In genomic region chr13:80363890-80364503, GRCh38 we compare ENCODE assay signal across 9 cellular contexts. TPM values are rescaled to one million over a fixed set of nuclear protein-coding genes. Genes with fewer than 3 reads are reported as not detected.
DNase-seq lines count a peak whose midpoint lies in the region; ATAC-seq and TF ChIP-seq lines count a peak whose summit lies in the region.
"Had no signal": no experiment of that assay in that cellular context is flagged by ENCODE, and none has a peak within 500 bp of the region (broad histone marks: within the 10 kb centered on the region; RNA-seq: fewer than 3 reads in every experiment).

No MANE protein-coding gene starts in this region.

- H3K27ac Mint-ChIP-seq in neural crest cell (ENCODE audit: unreplicated experiment), result no peak overlapping the region
- no peak overlapping the region for H3K27ac Mint-ChIP-seq in activated naive CD4-positive, alpha-beta T cell treated with anti-CD3 and anti-CD28 coated beads, Interleukin-2, amount 10 ng/mL, durations not matched to agents 7 days and 5 days

- no peak overlapping the region for H3K4me3 ChIP-seq in choroid plexus epithelial cell (ENCODE audit: low read depth, low read length)
- H3K4me3 ChIP-seq: BLaER1 had no signal

- peaks cover 65% of the 10 kb centered on the region for H3K4me1 Mint-ChIP-seq in neural crest cell
- H3K4me1 Mint-ChIP-seq in activated naive CD4-positive, alpha-beta T cell treated with anti-CD3 and anti-CD28 coated beads, Interleukin-2, amount 10 ng/mL, durations not matched to agents 7 days and 5 days, result no peaks in the 10 kb centered on the region

- no peak for ATAC-seq in HG02798 (IDR thresholded peaks at IDR 0.05; ENCODE audit: poor library complexity, unreplicated experiment)

- CTCF ChIA-PET in activated naive CD4-positive, alpha-beta T cell treated with anti-CD3 and anti-CD28 coated beads, Interleukin-2, amount 10 ng/mL, durations not matched to agents 7 days and 5 days (lab: Charles Lee), result no interaction called here

- H3K9me3 Mint-ChIP-seq in neural crest cell, result peaks cover 3% of the 10 kb centered on the region
- H3K9me3 Mint-ChIP-seq in activated naive CD4-positive, alpha-beta T cell treated with anti-CD3 and anti-CD28 coated beads, Interleukin-2, amount 10 ng/mL, durations not matched to agents 7 days and 5 days, result no peaks in the 10 kb centered on the region

- peaks cover 3% of the 10 kb centered on the region for H3K36me3 Mint-ChIP-seq in neural crest cell (ENCODE audit: low read depth)
- no peaks in the 10 kb centered on the region for H3K36me3 Mint-ChIP-seq in activated naive CD4-positive, alpha-beta T cell treated with anti-CD3 and anti-CD28 coated beads, Interleukin-2, amount 10 ng/mL, durations not matched to agents 7 days and 5 days

- TF ChIP-seq CTCF in choroid plexus epithelial cell (conservative IDR thresholded peaks at IDR 0.05; ENCODE audit: low read depth, low read length), result peak; percentile 85
- peak; percentile 90 for TF ChIP-seq CTCF in neural crest cell (conservative IDR thresholded peaks at IDR 0.05)

- no peaks in the 10 kb centered on the region for H3K27me3 Mint-ChIP-seq in neural crest cell (ENCODE audit: low read depth)
- peaks cover 4% of the 10 kb centered on the region for H3K27me3 Mint-ChIP-seq in activated naive CD4-positive, alpha-beta T cell treated with anti-CD3 and anti-CD28 coated beads, Interleukin-2, amount 10 ng/mL, durations not matched to agents 7 days and 5 days

- DNase-seq in DMS 273 (lab: John Stamatoyannopoulos, UW; ENCODE audit: unreplicated experiment) (peak; percentile 36), DMS 273 treated with DMSO at 0.1 percent for 48 hours (lab: John Stamatoyannopoulos, UW) (no peak), NCI-H345 (lab: John Stamatoyannopoulos, UW) (peak; percentile 27), choroid plexus epithelial cell (ENCODE audit: low read depth) (peak; percentile 61), neural crest cell (ENCODE audit: low read depth, low spot score) (no peak)
- DNase-seq in activated naive CD4-positive, alpha-beta T cell treated with anti-CD3 and anti-CD28 coated beads, Interleukin-2, amount 10 ng/mL, durations not matched to agents 7 days and 5 days, result no peak
- DNase-seq in activated effector memory CD4-positive, alpha-beta T cell treated with anti-CD3 and anti-CD28 coated beads, Interleukin-2, amount 50 U/mL, for 16 hours, result no peak

- no peak overlapping the region for H3K4me3 Mint-ChIP-seq in neural crest cell
- H3K4me3 Mint-ChIP-seq in activated naive CD4-positive, alpha-beta T cell treated with anti-CD3 and anti-CD28 coated beads, Interleukin-2, amount 10 ng/mL, durations not matched to agents 7 days and 5 days, result no peak overlapping the region

RNA-seq across cellular contexts. Expression of gene SPRY2, which starts 23.1 kb away (rescaled TPM):
- 106 TPM in 2 replicates for total RNA-seq in neural crest cell

Comparison
In these comparisons a context has a peak if more than half of its experiments do, and no peak if none do; other contexts are left out.
1. DNase-seq: peak in DMS 273 (single experiment), NCI-H345 (single experiment) and choroid plexus epithelial cell (single experiment); none in DMS 273 treated with DMSO at 0.1 percent for 48 hours (single experiment), neural crest cell (single experiment), activated naive CD4-positive, alpha-beta T cell treated with anti-CD3 and anti-CD28 coated beads, Interleukin-2, amount 10 ng/mL, durations not matched to agents 7 days and 5 days (single experiment) and activated effector memory CD4-positive, alpha-beta T cell treated with anti-CD3 and anti-CD28 coated beads, Interleukin-2, amount 50 U/mL, for 16 hours (single experiment).